In genomic region chr2:191692502-191693115, GRCh38 we compare ENCODE assay signal across 23 cellular contexts.
"Had no signal": no experiment of that assay in that cellular context is flagged by ENCODE, and none has a peak within 500 bp of the region (broad histone marks: within the 10 kb centered on the region; RNA-seq: fewer than 3 reads in every experiment).

No MANE protein-coding gene starts in this region.

- H3K36me3 Mint-ChIP-seq: mesothelial cell of epicardium had no signal

- FAIRE-seq: small intestine had no signal

- DNase-seq: activated CD4-positive, alpha-beta T cell treated with anti-CD3 and anti-CD28 coated beads, Interleukin-2, amount 50 U/mL, for 4 hours; activated naive CD4-positive, alpha-beta T cell treated with anti-CD3 and anti-CD28 coated beads, Interleukin-2, amount 50 U/mL, for 16 hours; activated T-cell treated with anti-CD3 and anti-CD28 coated beads for 4 hours; adrenal gland; body of pancreas; caudate nucleus; esophagus squamous epithelium; gastrocnemius medialis; heart left ventricle; immature natural killer cell; left cardiac atrium; lower lobe of right lung; stimulated activated CD4-positive, alpha-beta T cell treated with anti-CD3 and anti-CD28 coated beads, Interleukin-4, amount 100 ng/mL, for 24 hours; stimulated activated naive CD4-positive, alpha-beta T cell treated with Interleukin-2 at 50 U/mL for 16 hours; substantia nigra; transverse colon had no signal

- ATAC-seq: activated CD4-positive, CD25-positive, alpha-beta regulatory T cell treated with anti-CD3 and anti-CD28 coated beads, Interleukin-2, amount 50 U/mL, for 24 hours; body of pancreas; gastrocnemius medialis; heart left ventricle had no signal

- H3K27ac ChIP-seq: adrenal gland, body of pancreas, coronary artery, esophagus squamous epithelium, gastrocnemius medialis, heart left ventricle, lower lobe of right lung, prostate gland, transverse colon had no signal

- H3K27ac Mint-ChIP-seq: activated T-helper 2 cell treated with anti-CD3 and anti-CD28 coated beads, Interferon-gamma antibody, Interleukin-2, Interleukin-4, amounts not matched to agents 10 μg/mL and 5 μg/mL and 100 μg/mL, durations not matched to agents 14 hours and 24 hours and 36 hours; immature natural killer cell; mesothelial cell of epicardium; T-helper 2 cell treated with Interferon-gamma antibody and Interleukin-4, amounts not matched to agents 5 μg/mL and 100 μg/mL, for 36 hours had no signal

- H3K4me3 Mint-ChIP-seq: immature natural killer cell; mesothelial cell of epicardium; T-helper 2 cell treated with Interferon-gamma antibody and Interleukin-4, amounts not matched to agents 5 μg/mL and 100 μg/mL, for 36 hours had no signal

- H3K9me3 Mint-ChIP-seq: activated T-helper 2 cell treated with anti-CD3 and anti-CD28 coated beads, Interferon-gamma antibody, Interleukin-2, Interleukin-4, amounts not matched to agents 10 μg/mL and 5 μg/mL and 100 μg/mL, durations not matched to agents 14 hours and 24 hours and 36 hours; immature natural killer cell; mesothelial cell of epicardium; T-helper 2 cell treated with Interferon-gamma antibody and Interleukin-4, amounts not matched to agents 5 μg/mL and 100 μg/mL, for 36 hours had no signal
